In genomic region chr10:29530112-29530976, GRCh38 we compare ENCODE assay signal across 1 cellular context.
TF ChIP-seq lines count a peak whose summit lies in the region.

No MANE protein-coding gene starts in this region.

TF ChIP-seq in HEK293, 187 proteins besides CTCF, POLR2A, EP300 and RAD21 (continued from another document):
- TF ChIP-seq, protein P1, sequence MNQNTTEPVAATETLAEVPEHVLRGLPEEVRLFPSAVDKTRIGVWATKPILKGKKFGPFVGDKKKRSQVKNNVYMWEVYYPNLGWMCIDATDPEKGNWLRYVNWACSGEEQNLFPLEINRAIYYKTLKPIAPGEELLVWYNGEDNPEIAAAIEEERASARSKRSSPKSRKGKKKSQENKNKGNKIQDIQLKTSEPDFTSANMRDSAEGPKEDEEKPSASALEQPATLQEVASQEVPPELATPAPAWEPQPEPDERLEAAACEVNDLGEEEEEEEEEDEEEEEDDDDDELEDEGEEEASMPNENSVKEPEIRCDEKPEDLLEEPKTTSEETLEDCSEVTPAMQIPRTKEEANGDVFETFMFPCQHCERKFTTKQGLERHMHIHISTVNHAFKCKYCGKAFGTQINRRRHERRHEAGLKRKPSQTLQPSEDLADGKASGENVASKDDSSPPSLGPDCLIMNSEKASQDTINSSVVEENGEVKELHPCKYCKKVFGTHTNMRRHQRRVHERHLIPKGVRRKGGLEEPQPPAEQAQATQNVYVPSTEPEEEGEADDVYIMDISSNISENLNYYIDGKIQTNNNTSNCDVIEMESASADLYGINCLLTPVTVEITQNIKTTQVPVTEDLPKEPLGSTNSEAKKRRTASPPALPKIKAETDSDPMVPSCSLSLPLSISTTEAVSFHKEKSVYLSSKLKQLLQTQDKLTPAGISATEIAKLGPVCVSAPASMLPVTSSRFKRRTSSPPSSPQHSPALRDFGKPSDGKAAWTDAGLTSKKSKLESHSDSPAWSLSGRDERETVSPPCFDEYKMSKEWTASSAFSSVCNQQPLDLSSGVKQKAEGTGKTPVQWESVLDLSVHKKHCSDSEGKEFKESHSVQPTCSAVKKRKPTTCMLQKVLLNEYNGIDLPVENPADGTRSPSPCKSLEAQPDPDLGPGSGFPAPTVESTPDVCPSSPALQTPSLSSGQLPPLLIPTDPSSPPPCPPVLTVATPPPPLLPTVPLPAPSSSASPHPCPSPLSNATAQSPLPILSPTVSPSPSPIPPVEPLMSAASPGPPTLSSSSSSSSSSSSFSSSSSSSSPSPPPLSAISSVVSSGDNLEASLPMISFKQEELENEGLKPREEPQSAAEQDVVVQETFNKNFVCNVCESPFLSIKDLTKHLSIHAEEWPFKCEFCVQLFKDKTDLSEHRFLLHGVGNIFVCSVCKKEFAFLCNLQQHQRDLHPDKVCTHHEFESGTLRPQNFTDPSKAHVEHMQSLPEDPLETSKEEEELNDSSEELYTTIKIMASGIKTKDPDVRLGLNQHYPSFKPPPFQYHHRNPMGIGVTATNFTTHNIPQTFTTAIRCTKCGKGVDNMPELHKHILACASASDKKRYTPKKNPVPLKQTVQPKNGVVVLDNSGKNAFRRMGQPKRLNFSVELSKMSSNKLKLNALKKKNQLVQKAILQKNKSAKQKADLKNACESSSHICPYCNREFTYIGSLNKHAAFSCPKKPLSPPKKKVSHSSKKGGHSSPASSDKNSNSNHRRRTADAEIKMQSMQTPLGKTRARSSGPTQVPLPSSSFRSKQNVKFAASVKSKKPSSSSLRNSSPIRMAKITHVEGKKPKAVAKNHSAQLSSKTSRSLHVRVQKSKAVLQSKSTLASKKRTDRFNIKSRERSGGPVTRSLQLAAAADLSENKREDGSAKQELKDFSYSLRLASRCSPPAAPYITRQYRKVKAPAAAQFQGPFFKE (tag by site-specific recombination; IDR thresholded peaks at IDR 0.05; ENCODE audit: borderline replicate concordance): no peak
- TF ChIP-seq ZNF121 (tag by site-specific recombination; IDR thresholded peaks at IDR 0.05) (peak; percentile 40; the same call in 1 of the 2 replicates), ZNF670 (tag by site-specific recombination; IDR thresholded peaks at IDR 0.05; ENCODE audit: low read depth) (no peak)
